In the genomic region with DNA sequence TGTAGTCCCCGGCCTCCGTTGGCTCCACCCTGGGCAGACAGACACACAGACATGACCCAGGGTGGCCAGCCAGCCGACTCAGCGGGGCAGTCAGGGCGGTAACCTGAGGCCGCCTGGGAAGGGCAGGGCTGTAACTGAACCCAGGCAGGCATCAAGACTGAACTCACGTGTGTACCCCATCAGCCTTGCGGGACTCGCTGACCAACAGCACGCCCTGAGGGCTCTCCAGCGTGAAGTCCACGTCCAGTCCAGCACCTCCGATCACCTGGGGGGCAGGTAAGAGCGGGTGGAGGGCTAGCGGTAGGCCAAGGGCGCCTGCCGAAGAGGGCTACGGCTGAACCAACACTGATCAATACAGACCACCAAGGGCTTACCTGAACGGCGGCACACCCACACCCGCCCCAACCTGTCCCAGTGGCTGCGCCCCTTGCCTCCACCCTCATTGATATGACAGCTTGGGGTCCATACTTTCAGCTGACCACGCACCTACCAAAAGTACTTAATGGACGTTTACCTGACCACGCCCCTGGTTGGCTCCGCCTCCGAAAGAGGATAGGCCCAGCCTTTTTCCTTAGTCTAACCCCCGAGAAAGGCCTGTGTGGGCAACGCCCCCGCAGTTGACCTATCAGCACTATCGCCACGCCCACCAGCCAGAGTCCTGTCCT, we compare ENCODE assay signal across 8 cellular contexts. TPM values are rescaled to one million over a fixed set of nuclear protein-coding genes. Genes with fewer than 3 reads are reported as not detected.
A peak's percentile ranks its signal among the peaks of the same experiment; 100 is the strongest.
DNase-seq lines count a peak whose midpoint lies in the region; ATAC-seq and TF ChIP-seq lines count a peak whose summit lies in the region.

No MANE protein-coding gene starts in this region.

- CTCF ChIA-PET in activated CD4-positive, alpha-beta T cell treated with anti-CD3 and anti-CD28 coated beads for 36 hours (lab: Charles Lee), result interaction anchor here (0.7 to 6.3 kb wide), 10 partner anchors 23 to 135 kb away, joined by 3 to 59 read pairs (median 5); a partner anchor contains a TSS
- CTCF ChIA-PET in WTC11 (lab: Charles Lee), result interaction anchor here (0.5 to 8.0 kb wide), 17 partner anchors 14 to 327 kb away, joined by 3 to 135 read pairs (median 5); a partner anchor contains a TSS

- peak overlapping the region; percentile 99 for H3K27ac Mint-ChIP-seq in activated CD4-positive, alpha-beta T cell treated with anti-CD3 and anti-CD28 coated beads for 36 hours
- peak overlapping the region; percentile 83 for H3K27ac Mint-ChIP-seq in WTC11

- H3K9me3 Mint-ChIP-seq in activated CD4-positive, alpha-beta T cell treated with anti-CD3 and anti-CD28 coated beads for 36 hours (ENCODE audit: low read depth), result peaks cover 4% of the 10 kb centered on the region
- peaks cover 24% of the 10 kb centered on the region for H3K9me3 Mint-ChIP-seq in WTC11

- H3K36me3 Mint-ChIP-seq in activated CD4-positive, alpha-beta T cell treated with anti-CD3 and anti-CD28 coated beads for 36 hours (ENCODE audit: low read depth), result peaks cover 10% of the 10 kb centered on the region
- peaks cover 12% of the 10 kb centered on the region; the same call in 1 of the 2 replicates for H3K36me3 Mint-ChIP-seq in WTC11

- TF ChIP-seq CTCF in WTC11 (IDR thresholded peaks at IDR 0.05), result no peak

- no peak for ATAC-seq in activated CD4-positive, alpha-beta T cell treated with anti-CD3 and anti-CD28 coated beads for 36 hours
- no peak; the same call in 1 of the 2 replicates for ATAC-seq in WTC11
- peak; percentile 1 for ATAC-seq in sciatic nerve
- ATAC-seq in HG02884 (IDR thresholded peaks at IDR 0.05; ENCODE audit: unreplicated experiment), result no peak
- no peak for ATAC-seq in HG03460 (IDR thresholded peaks at IDR 0.05; ENCODE audit: unreplicated experiment)

- DNase-seq in activated CD4-positive, alpha-beta T cell treated with anti-CD3 and anti-CD28 coated beads for 36 hours, result no peak
- DNase-seq in activated CD4-positive, alpha-beta T cell treated with anti-CD3 and anti-CD28 coated beads for 48 hours, result no peak
- DNase-seq in WTC11 (ENCODE audit: low spot score), result no peak
- peak; percentile 74 for DNase-seq in cardiac septum (ENCODE audit: low spot score)
- DNase-seq in sciatic nerve (ENCODE audit: low spot score), result no peak
- DNase-seq in ecto neural progenitor cell (ENCODE audit: low spot score), result no peak

- H3K27me3 Mint-ChIP-seq in activated CD4-positive, alpha-beta T cell treated with anti-CD3 and anti-CD28 coated beads for 36 hours, result no peaks in the 10 kb centered on the region
- peaks cover 24% of the 10 kb centered on the region for H3K27me3 Mint-ChIP-seq in WTC11 (ENCODE audit: low read depth)

- H3K4me1 Mint-ChIP-seq in activated CD4-positive, alpha-beta T cell treated with anti-CD3 and anti-CD28 coated beads for 36 hours, result peaks cover 15% of the 10 kb centered on the region
- H3K4me1 Mint-ChIP-seq in WTC11, result peaks cover 13% of the 10 kb centered on the region

- POLR2A ChIA-PET in activated CD4-positive, alpha-beta T cell treated with anti-CD3 and anti-CD28 coated beads for 36 hours (lab: Charles Lee), result interaction anchor here (0.6 to 3.4 kb wide), 10 partner anchors 9 to 363 kb away, joined by 3 to 21 read pairs (median 4); a partner anchor contains a TSS
- POLR2A ChIA-PET in WTC11 (lab: Charles Lee), result interaction anchor here (0.5 to 1.6 kb wide), 7 partner anchors 11 to 429 kb away, joined by 3 to 9 read pairs (median 5); a partner anchor contains a TSS

- H3K4me3 Mint-ChIP-seq in activated CD4-positive, alpha-beta T cell treated with anti-CD3 and anti-CD28 coated beads for 36 hours, result peak overlapping the region; percentile 94
- H3K4me3 Mint-ChIP-seq in WTC11, result peak overlapping the region; percentile 85

- intact Hi-C loops in activated CD4-positive, alpha-beta T cell treated with anti-CD3 and anti-CD28 coated beads for 36 hours (cut with DNase I, micrococcal nuclease), result loop anchor here in 1 of 2 experiments (1.0 to 2.0 kb wide), 4 partner anchors 118 to 374 kb away; a partner anchor contains a TSS
- intact Hi-C loops in cardiac septum (cut with DNase I), result no loop called here
- intact Hi-C loops in sciatic nerve (cut with DNase I), result no loop called here

TF ChIP-seq in WTC11, 78 proteins besides CTCF, POLR2A, EP300 and RAD21 (continues in another document):
- TF ChIP-seq, protein P1, sequence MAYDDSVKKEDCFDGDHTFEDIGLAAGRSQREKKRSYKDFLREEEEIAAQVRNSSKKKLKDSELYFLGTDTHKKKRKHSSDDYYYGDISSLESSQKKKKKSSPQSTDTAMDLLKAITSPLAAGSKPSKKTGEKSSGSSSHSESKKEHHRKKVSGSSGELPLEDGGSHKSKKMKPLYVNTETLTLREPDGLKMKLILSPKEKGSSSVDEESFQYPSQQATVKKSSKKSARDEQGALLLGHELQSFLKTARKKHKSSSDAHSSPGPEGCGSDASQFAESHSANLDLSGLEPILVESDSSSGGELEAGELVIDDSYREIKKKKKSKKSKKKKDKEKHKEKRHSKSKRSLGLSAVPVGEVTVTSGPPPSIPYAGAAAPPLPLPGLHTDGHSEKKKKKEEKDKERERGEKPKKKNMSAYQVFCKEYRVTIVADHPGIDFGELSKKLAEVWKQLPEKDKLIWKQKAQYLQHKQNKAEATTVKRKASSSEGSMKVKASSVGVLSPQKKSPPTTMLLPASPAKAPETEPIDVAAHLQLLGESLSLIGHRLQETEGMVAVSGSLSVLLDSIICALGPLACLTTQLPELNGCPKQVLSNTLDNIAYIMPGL (CRISPR knock-in tag; IDR thresholded peaks at IDR 0.05), result no peak
- TF ChIP-seq GABPB1 (CRISPR knock-in tag; IDR thresholded peaks at IDR 0.05) (no peak), EMX1 (CRISPR knock-in tag; IDR thresholded peaks at IDR 0.05) (no peak), SOX15 (CRISPR knock-in tag; IDR thresholded peaks at IDR 0.05) (no peak), NR3C1 (CRISPR knock-in tag; conservative IDR thresholded peaks at IDR 0.05; ENCODE audit: low read depth) (no peak), FOXK1 (CRISPR knock-in tag; IDR thresholded peaks at IDR 0.05) (peak; percentile 32; the same call in 1 of the 2 replicates), ZNF317 (CRISPR knock-in tag; IDR thresholded peaks at IDR 0.05; ENCODE audit: borderline replicate concordance, low read depth) (no peak), MYBL2 (CRISPR knock-in tag; IDR thresholded peaks at IDR 0.05) (no peak), SMAD3 (CRISPR knock-in tag; IDR thresholded peaks at IDR 0.05; ENCODE audit: borderline replicate concordance) (no peak), NR1H2 (CRISPR knock-in tag; IDR thresholded peaks at IDR 0.05) (no peak), IRF2 (CRISPR knock-in tag; IDR thresholded peaks at IDR 0.05; ENCODE audit: borderline replicate concordance, low read depth) (no peak)
- TF ChIP-seq, protein P2, sequence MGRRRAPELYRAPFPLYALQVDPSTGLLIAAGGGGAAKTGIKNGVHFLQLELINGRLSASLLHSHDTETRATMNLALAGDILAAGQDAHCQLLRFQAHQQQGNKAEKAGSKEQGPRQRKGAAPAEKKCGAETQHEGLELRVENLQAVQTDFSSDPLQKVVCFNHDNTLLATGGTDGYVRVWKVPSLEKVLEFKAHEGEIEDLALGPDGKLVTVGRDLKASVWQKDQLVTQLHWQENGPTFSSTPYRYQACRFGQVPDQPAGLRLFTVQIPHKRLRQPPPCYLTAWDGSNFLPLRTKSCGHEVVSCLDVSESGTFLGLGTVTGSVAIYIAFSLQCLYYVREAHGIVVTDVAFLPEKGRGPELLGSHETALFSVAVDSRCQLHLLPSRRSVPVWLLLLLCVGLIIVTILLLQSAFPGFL (CRISPR knock-in tag; IDR thresholded peaks at IDR 0.05; ENCODE audit: borderline replicate concordance), result no peak
- TF ChIP-seq, protein P3, sequence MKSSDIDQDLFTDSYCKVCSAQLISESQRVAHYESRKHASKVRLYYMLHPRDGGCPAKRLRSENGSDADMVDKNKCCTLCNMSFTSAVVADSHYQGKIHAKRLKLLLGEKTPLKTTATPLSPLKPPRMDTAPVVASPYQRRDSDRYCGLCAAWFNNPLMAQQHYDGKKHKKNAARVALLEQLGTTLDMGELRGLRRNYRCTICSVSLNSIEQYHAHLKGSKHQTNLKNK (CRISPR knock-in tag; IDR thresholded peaks at IDR 0.05), result no peak
- TF ChIP-seq, protein P4, sequence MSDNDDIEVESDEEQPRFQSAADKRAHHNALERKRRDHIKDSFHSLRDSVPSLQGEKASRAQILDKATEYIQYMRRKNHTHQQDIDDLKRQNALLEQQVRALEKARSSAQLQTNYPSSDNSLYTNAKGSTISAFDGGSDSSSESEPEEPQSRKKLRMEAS (CRISPR knock-in tag; IDR thresholded peaks at IDR 0.05), result no peak
- TF ChIP-seq, protein P5, sequence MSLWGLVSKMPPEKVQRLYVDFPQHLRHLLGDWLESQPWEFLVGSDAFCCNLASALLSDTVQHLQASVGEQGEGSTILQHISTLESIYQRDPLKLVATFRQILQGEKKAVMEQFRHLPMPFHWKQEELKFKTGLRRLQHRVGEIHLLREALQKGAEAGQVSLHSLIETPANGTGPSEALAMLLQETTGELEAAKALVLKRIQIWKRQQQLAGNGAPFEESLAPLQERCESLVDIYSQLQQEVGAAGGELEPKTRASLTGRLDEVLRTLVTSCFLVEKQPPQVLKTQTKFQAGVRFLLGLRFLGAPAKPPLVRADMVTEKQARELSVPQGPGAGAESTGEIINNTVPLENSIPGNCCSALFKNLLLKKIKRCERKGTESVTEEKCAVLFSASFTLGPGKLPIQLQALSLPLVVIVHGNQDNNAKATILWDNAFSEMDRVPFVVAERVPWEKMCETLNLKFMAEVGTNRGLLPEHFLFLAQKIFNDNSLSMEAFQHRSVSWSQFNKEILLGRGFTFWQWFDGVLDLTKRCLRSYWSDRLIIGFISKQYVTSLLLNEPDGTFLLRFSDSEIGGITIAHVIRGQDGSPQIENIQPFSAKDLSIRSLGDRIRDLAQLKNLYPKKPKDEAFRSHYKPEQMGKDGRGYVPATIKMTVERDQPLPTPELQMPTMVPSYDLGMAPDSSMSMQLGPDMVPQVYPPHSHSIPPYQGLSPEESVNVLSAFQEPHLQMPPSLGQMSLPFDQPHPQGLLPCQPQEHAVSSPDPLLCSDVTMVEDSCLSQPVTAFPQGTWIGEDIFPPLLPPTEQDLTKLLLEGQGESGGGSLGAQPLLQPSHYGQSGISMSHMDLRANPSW (CRISPR knock-in tag; conservative IDR thresholded peaks at IDR 0.05; ENCODE audit: low read depth), result no peak

RNA-seq across cellular contexts. Expression of a gene that starts 0.8 kb away (rescaled TPM):
- total RNA-seq in activated CD4-positive, alpha-beta T cell treated with anti-CD3 and anti-CD28 coated beads for 36 hours, result 10 to 100 TPM in 1 of 2 experiments, 1 to 10 TPM in 1; 8.7 to 15.3 TPM
- total RNA-seq in WTC11 (2021), result 28.5 to 40.9 TPM (median 40.6 TPM) in 3 replicates
- 25.6 TPM for total RNA-seq in cardiac septum
- total RNA-seq in sciatic nerve, result 20.0 TPM

RNA-seq across cellular contexts. Expression of a gene that starts 13.0 kb away (rescaled TPM):
- 1 to 10 TPM; 2.7 to 3.6 TPM for total RNA-seq in activated CD4-positive, alpha-beta T cell treated with anti-CD3 and anti-CD28 coated beads for 36 hours
- 0.23 TPM in 1 of 3 replicates, not detected in the others for total RNA-seq in WTC11 (2021)
- total RNA-seq in cardiac septum, result 0.32 TPM
- 2.7 TPM for total RNA-seq in sciatic nerve

RNA-seq across cellular contexts. Expression of a gene that starts 36.1 kb away (rescaled TPM):
- total RNA-seq in activated CD4-positive, alpha-beta T cell treated with anti-CD3 and anti-CD28 coated beads for 36 hours, result 10 to 100 TPM; 82.3 to 96.8 TPM
- total RNA-seq in WTC11 (2021) (125 to 126 TPM (median 126 TPM) in 3 replicates), cardiac septum (28.1 TPM), sciatic nerve (33.3 TPM)
